ENCODE assay signal across 1 cellular context in the genomic region with DNA sequence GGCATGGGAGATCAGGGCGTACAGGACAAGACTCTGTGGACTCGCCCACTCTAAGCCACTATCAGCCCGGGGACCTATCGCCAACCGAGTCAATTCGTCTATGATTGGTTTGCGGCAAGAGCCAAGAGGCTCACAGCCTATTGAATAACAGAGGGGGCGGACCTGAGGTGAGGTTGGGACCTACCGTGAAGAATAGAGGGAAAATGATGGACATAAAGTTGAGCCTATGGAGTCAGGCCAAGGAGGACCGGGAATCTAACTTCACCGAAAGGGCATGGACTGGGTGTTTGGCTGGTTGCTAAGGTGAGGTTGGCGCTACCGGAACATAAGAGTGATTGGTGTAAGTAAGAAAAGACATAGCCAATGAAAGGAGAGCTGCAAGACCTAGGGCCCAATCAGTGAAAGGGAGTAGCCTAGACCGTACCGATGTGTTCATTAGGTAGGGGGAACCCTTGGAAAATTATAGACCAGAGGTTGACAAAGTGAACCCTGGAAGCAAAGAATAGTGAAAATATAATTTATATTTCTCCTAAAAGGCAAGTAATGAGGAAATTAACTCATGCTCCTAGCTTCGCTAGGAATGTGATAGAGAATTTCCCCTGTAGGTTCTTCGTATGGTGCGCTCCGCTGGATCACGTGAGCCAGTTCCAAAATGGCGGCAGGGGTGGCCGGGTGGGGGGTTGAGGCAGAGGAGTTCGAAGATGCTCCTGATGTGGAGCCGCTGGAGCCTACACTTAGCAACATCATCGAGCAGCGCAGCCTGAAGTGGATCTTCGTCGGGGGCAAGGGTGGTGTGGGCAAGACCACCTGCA.
TF ChIP-seq lines count a peak whose summit lies in the region.

TSS of gene GET3 (plus strand) at position 644 of the 812 bp plus-strand sequence. CDS start at position 653, 9 bp downstream.

TF ChIP-seq in HepG2, 621 proteins besides CTCF, POLR2A, EP300 and RAD21 (continued from another document and continues in another):
- TF ChIP-seq, protein P1, sequence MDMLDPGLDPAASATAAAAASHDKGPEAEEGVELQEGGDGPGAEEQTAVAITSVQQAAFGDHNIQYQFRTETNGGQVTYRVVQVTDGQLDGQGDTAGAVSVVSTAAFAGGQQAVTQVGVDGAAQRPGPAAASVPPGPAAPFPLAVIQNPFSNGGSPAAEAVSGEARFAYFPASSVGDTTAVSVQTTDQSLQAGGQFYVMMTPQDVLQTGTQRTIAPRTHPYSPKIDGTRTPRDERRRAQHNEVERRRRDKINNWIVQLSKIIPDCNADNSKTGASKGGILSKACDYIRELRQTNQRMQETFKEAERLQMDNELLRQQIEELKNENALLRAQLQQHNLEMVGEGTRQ (IDR thresholded peaks at IDR 0.05; ENCODE audit: low read depth, low read length) = peak; percentile 88
- TF ChIP-seq, protein P1 (CRISPR knock-in tag; IDR thresholded peaks at IDR 0.05; ENCODE audit: borderline replicate concordance) = peak; percentile 99; the same call in 1 of the 2 replicates
- TF ChIP-seq HDAC2 (CRISPR knock-in tag; IDR thresholded peaks at IDR 0.05) (peak; percentile 83), ZNF34 (CRISPR knock-in tag; IDR thresholded peaks at IDR 0.05; ENCODE audit: borderline replicate concordance) (no peak), MED1 (CRISPR knock-in tag; IDR thresholded peaks at IDR 0.05) (no peak), NR2C2 (CRISPR knock-in tag; IDR thresholded peaks at IDR 0.05; ENCODE audit: borderline replicate concordance) (peak; percentile 58), ZNF510 (CRISPR knock-in tag; IDR thresholded peaks at IDR 0.05; ENCODE audit: low read depth) (no peak), ZNF382 (CRISPR knock-in tag; IDR thresholded peaks at IDR 0.05; ENCODE audit: borderline replicate concordance) (no peak), CCDC6 (CRISPR knock-in tag; IDR thresholded peaks at IDR 0.05) (peak; percentile 55; the same call in 1 of the 2 replicates), MYNN (CRISPR knock-in tag; IDR thresholded peaks at IDR 0.05; ENCODE audit: low read depth) (no peak), AGO2 (optimal IDR thresholded peaks at IDR 0.05; ENCODE audit: low read depth, low read length) (no peak), ZNF615 (CRISPR knock-in tag; IDR thresholded peaks at IDR 0.05; ENCODE audit: borderline replicate concordance) (no peak), FOXP1 (IDR thresholded peaks at IDR 0.05) (no peak), FOXP1 (CRISPR knock-in tag; IDR thresholded peaks at IDR 0.05) (no peak), SP2 (CRISPR knock-in tag; IDR thresholded peaks at IDR 0.05) (peak; percentile 94), E2F1 (CRISPR knock-in tag; IDR thresholded peaks at IDR 0.05) (0 out of 2 replicates have a peak, but pooled peaks have one; percentile 46), NR2F6 (IDR thresholded peaks at IDR 0.05) (peak; percentile 4; the same call in 1 of the 2 replicates), NR2F6 (CRISPR knock-in tag; IDR thresholded peaks at IDR 0.05) (no peak; the same call in 1 of the 2 replicates), CHD4 (IDR thresholded peaks at IDR 0.05; ENCODE audit: borderline replicate concordance, low read length) (no peak), TAF1 (CRISPR knock-in tag; IDR thresholded peaks at IDR 0.05) (peak; percentile 71), ZC3H4 (CRISPR knock-in tag; IDR thresholded peaks at IDR 0.05; ENCODE audit: borderline replicate concordance) (no peak), ZNF574 (CRISPR knock-in tag; IDR thresholded peaks at IDR 0.05) (peak; percentile 66), RFXAP (CRISPR knock-in tag; IDR thresholded peaks at IDR 0.05; ENCODE audit: borderline replicate concordance) (peak; percentile 97), ZNF724P (CRISPR knock-in tag; IDR thresholded peaks at IDR 0.05; ENCODE audit: borderline replicate concordance) (peak; percentile 83; the same call in 1 of the 2 replicates), TFE3 (CRISPR knock-in tag; IDR thresholded peaks at IDR 0.05) (peak; percentile 81)
- TF ChIP-seq, protein P2, sequence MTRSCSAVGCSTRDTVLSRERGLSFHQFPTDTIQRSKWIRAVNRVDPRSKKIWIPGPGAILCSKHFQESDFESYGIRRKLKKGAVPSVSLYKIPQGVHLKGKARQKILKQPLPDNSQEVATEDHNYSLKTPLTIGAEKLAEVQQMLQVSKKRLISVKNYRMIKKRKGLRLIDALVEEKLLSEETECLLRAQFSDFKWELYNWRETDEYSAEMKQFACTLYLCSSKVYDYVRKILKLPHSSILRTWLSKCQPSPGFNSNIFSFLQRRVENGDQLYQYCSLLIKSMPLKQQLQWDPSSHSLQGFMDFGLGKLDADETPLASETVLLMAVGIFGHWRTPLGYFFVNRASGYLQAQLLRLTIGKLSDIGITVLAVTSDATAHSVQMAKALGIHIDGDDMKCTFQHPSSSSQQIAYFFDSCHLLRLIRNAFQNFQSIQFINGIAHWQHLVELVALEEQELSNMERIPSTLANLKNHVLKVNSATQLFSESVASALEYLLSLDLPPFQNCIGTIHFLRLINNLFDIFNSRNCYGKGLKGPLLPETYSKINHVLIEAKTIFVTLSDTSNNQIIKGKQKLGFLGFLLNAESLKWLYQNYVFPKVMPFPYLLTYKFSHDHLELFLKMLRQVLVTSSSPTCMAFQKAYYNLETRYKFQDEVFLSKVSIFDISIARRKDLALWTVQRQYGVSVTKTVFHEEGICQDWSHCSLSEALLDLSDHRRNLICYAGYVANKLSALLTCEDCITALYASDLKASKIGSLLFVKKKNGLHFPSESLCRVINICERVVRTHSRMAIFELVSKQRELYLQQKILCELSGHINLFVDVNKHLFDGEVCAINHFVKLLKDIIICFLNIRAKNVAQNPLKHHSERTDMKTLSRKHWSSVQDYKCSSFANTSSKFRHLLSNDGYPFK (CRISPR knock-in tag; IDR thresholded peaks at IDR 0.05; ENCODE audit: borderline replicate concordance) = peak; percentile 43; the same call in 1 of the 2 replicates
- TF ChIP-seq, protein P3, sequence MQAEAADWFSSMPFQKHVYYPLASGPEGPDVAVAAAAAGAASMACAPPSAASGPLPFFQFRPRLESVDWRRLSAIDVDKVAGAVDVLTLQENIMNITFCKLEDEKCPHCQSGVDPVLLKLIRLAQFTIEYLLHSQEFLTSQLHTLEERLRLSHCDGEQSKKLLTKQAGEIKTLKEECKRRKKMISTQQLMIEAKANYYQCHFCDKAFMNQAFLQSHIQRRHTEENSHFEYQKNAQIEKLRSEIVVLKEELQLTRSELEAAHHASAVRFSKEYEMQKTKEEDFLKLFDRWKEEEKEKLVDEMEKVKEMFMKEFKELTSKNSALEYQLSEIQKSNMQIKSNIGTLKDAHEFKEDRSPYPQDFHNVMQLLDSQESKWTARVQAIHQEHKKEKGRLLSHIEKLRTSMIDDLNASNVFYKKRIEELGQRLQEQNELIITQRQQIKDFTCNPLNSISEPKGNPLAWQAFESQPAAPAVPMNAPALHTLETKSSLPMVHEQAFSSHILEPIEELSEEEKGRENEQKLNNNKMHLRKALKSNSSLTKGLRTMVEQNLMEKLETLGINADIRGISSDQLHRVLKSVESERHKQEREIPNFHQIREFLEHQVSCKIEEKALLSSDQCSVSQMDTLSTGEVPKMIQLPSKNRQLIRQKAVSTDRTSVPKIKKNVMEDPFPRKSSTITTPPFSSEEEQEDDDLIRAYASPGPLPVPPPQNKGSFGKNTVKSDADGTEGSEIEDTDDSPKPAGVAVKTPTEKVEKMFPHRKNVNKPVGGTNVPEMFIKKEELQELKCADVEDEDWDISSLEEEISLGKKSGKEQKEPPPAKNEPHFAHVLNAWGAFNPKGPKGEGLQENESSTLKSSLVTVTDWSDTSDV (CRISPR knock-in tag; IDR thresholded peaks at IDR 0.05) = no peak
- TF ChIP-seq, protein P4, sequence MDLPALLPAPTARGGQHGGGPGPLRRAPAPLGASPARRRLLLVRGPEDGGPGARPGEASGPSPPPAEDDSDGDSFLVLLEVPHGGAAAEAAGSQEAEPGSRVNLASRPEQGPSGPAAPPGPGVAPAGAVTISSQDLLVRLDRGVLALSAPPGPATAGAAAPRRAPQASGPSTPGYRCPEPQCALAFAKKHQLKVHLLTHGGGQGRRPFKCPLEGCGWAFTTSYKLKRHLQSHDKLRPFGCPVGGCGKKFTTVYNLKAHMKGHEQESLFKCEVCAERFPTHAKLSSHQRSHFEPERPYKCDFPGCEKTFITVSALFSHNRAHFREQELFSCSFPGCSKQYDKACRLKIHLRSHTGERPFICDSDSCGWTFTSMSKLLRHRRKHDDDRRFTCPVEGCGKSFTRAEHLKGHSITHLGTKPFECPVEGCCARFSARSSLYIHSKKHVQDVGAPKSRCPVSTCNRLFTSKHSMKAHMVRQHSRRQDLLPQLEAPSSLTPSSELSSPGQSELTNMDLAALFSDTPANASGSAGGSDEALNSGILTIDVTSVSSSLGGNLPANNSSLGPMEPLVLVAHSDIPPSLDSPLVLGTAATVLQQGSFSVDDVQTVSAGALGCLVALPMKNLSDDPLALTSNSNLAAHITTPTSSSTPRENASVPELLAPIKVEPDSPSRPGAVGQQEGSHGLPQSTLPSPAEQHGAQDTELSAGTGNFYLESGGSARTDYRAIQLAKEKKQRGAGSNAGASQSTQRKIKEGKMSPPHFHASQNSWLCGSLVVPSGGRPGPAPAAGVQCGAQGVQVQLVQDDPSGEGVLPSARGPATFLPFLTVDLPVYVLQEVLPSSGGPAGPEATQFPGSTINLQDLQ (CRISPR knock-in tag; IDR thresholded peaks at IDR 0.05) = no peak
- TF ChIP-seq, protein P5, sequence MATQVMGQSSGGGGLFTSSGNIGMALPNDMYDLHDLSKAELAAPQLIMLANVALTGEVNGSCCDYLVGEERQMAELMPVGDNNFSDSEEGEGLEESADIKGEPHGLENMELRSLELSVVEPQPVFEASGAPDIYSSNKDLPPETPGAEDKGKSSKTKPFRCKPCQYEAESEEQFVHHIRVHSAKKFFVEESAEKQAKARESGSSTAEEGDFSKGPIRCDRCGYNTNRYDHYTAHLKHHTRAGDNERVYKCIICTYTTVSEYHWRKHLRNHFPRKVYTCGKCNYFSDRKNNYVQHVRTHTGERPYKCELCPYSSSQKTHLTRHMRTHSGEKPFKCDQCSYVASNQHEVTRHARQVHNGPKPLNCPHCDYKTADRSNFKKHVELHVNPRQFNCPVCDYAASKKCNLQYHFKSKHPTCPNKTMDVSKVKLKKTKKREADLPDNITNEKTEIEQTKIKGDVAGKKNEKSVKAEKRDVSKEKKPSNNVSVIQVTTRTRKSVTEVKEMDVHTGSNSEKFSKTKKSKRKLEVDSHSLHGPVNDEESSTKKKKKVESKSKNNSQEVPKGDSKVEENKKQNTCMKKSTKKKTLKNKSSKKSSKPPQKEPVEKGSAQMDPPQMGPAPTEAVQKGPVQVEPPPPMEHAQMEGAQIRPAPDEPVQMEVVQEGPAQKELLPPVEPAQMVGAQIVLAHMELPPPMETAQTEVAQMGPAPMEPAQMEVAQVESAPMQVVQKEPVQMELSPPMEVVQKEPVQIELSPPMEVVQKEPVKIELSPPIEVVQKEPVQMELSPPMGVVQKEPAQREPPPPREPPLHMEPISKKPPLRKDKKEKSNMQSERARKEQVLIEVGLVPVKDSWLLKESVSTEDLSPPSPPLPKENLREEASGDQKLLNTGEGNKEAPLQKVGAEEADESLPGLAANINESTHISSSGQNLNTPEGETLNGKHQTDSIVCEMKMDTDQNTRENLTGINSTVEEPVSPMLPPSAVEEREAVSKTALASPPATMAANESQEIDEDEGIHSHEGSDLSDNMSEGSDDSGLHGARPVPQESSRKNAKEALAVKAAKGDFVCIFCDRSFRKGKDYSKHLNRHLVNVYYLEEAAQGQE (IDR thresholded peaks at IDR 0.05; ENCODE audit: borderline replicate concordance in 1 of 2, low read depth in 1 of 2, low read length in 2 of 2) = peak in 1 of 2 experiments; percentile 38; a peak in 1 of 4 replicates
